ENCODE assay signal across 8 cellular contexts in the genomic region with DNA sequence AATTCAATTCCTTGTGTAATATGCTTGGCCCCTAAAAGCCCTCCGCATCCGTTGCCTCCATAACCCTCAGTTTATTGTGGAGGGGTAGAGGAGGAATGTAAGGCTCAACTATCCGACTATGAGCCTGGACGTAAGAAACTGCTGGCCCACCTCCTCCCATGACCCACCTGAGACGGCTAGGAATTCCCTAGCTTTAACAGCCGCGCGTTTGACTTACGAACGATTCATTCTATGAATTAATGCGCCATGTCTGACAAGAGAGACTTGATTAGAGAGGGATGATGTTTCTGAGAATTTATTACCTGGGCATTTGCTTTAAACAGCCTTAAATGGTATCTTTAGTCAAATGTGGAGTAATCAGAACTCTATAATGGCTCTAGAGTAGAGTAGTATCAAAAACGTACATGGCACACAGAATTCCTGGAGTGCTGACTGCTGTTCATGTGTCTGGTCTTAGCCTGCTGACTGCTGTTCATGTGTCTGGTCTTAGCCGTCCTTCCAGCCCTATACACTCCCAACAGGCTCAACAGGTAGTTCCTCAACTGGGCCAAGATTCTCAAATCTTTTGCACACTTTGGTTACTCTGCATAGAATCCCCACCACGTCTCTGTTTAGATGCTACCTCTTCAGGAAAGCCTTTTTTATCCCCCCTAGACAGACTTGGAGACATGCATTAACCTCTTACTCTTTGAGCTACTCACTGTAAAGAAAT. TPM values are rescaled to one million over a fixed set of nuclear protein-coding genes. Genes with fewer than 3 reads are reported as not detected.
DNase-seq lines count a peak whose midpoint lies in the region; ATAC-seq and TF ChIP-seq lines count a peak whose summit lies in the region.

No MANE protein-coding gene starts in this region.

- no peak for TF ChIP-seq POLR2A in thyroid gland (IDR thresholded peaks at IDR 0.05)

- peak overlapping the region; percentile 90 for H3K4me3 ChIP-seq in HAP-1
- H3K4me3 ChIP-seq in kidney epithelial cell (ENCODE audit: low read depth, low read length): peak overlapping the region; percentile 53
- H3K4me3 ChIP-seq in thyroid gland (replicated peaks in 1 of 3): peak overlapping the region in 2 of 3 donors; percentile 1 to 94

- DNase-seq in HAP-1 (ENCODE audit: low spot score in 2 of 2): no peak
- no peak for DNase-seq in kidney epithelial cell (ENCODE audit: low read depth)
- DNase-seq in thyroid gland: no peak
- no peak for DNase-seq in mucosa of gallbladder (ENCODE audit: low spot score)

- H3K27ac ChIP-seq in 22Rv1 (peak overlapping the region; percentile 71), thyroid gland (peak overlapping the region in 2 of 3 donors; percentile 81 to 87)

- no peaks in the 10 kb centered on the region for H3K9me3 ChIP-seq in HAP-1
- no peaks in the 10 kb centered on the region for H3K9me3 ChIP-seq in thyroid gland

- TF ChIP-seq CTCF in 22Rv1 (IDR thresholded peaks at IDR 0.05) (no peak), kidney epithelial cell (IDR thresholded peaks at IDR 0.05; ENCODE audit: insufficient read depth, low read length, poor library complexity, severe bottlenecking) (no peak), thyroid gland (IDR thresholded peaks at IDR 0.05) (no peak)

- peaks cover 2% of the 10 kb centered on the region; the same call in 1 of the 2 replicates for H3K36me3 ChIP-seq in HAP-1 (replicated peaks)
- H3K36me3 ChIP-seq in kidney epithelial cell (ENCODE audit: control insufficient read depth, insufficient read depth, low read length): no peaks in the 10 kb centered on the region
- no peaks in the 10 kb centered on the region for H3K36me3 ChIP-seq in thyroid gland

- H3K4me3 Mint-ChIP-seq in activated naive CD8-positive, alpha-beta T cell: peak overlapping the region; percentile 90

- H3K36me3 Mint-ChIP-seq in activated naive CD8-positive, alpha-beta T cell: no peaks in the 10 kb centered on the region

- in situ Hi-C loops in HAP-1 (cut with MboI; ENCODE audit: low sequenced_read_pairs): no loop called here

- peaks cover 19% of the 10 kb centered on the region for H3K4me1 ChIP-seq in HAP-1
- H3K4me1 ChIP-seq in thyroid gland: peaks cover 13% of the 10 kb centered on the region in 2 donors

- peak overlapping the region; percentile 90 for H3K27ac Mint-ChIP-seq in activated naive CD8-positive, alpha-beta T cell

- H3K9me3 Mint-ChIP-seq in activated naive CD8-positive, alpha-beta T cell (ENCODE audit: low read depth): no peaks in the 10 kb centered on the region

- no peaks in the 10 kb centered on the region for H3K27me3 Mint-ChIP-seq in activated naive CD8-positive, alpha-beta T cell

- WGBS in thyroid gland, 2 donors: 65 to 78% methylated on average over 14 of the region's 14 CpGs

- no peaks in the 10 kb centered on the region for H3K27me3 ChIP-seq in HAP-1 (ENCODE audit: low read depth)
- no peaks in the 10 kb centered on the region for H3K27me3 ChIP-seq in kidney epithelial cell (ENCODE audit: control insufficient read depth, insufficient read depth, low read length)
- no peaks in the 10 kb centered on the region for H3K27me3 ChIP-seq in thyroid gland

- peaks cover 34% of the 10 kb centered on the region for H3K4me1 Mint-ChIP-seq in activated naive CD8-positive, alpha-beta T cell (ENCODE audit: low read depth)

- no peak for ATAC-seq in HG02938 (IDR thresholded peaks at IDR 0.05; ENCODE audit: unreplicated experiment)
- ATAC-seq in GM21529 (IDR thresholded peaks at IDR 0.05; ENCODE audit: unreplicated experiment): no peak

- intact Hi-C loops in thyroid gland (cut with DNase I): loop anchor here (10.0 kb wide), 1 partner anchor 327 kb away; no protein-coding TSS in a partner anchor

RNA-seq across cellular contexts. Expression of gene GFPT1, which starts 0.9 kb away (rescaled TPM):
- 50.2 and 59.5 TPM in 2 replicates for total RNA-seq in kidney epithelial cell
- 100 to 1,000 TPM in 1 of 4 donors, 10 to 100 TPM in 3; 56.7 to 125 (median 71.3) TPM for total RNA-seq in thyroid gland
- total RNA-seq in mucosa of gallbladder: 108 TPM

RNA-seq across cellular contexts. Expression of gene NFU1, which starts 49.3 kb away (rescaled TPM):
- 25.4 and 28.4 TPM in 2 replicates for total RNA-seq in kidney epithelial cell
- 10 to 100 TPM; 38.7 to 74.2 (median 55.2) TPM for total RNA-seq in thyroid gland
- 37.6 TPM for total RNA-seq in mucosa of gallbladder
